Comparison of ENCODE assay signal across 8 cellular contexts in genomic region chr11:65419773-65420481, GRCh38. TPM values are rescaled to one million over a fixed set of nuclear protein-coding genes. Genes with fewer than 3 reads are reported as not detected.
DNase-seq lines count a peak whose midpoint lies in the region; ATAC-seq lines count a peak whose summit lies in the region.

No MANE protein-coding gene starts in this region.

- POLR2A ChIA-PET in activated CD4-positive, alpha-beta memory T cell treated with anti-CD3 and anti-CD28 coated beads for 36 hours (lab: Charles Lee): interaction anchor here (0.6 to 17.4 kb wide), 19 partner anchors 7 to 1231 kb away, joined by 3 to 4089 read pairs (median 5); partner anchors contain the start of genes EHBP1L1, FRMD8, MALAT1 and PCNX3

- CTCF ChIA-PET in activated CD4-positive, alpha-beta memory T cell treated with anti-CD3 and anti-CD28 coated beads for 36 hours (lab: Charles Lee): interaction anchor here (0.9 to 11.8 kb wide), 7 partner anchors 11 to 168 kb away, joined by 3 to 257 read pairs (median 16); partner anchors contain the start of genes MALAT1 and SLC25A45

- DNase-seq in NCI-H2081 (lab: John Stamatoyannopoulos, UW) (peak; percentile 38 to 45), NCI-H2081 treated with DMSO at 0.1 percent for 48 hours (lab: John Stamatoyannopoulos, UW) (no peak), NCI-H2227 treated with DMSO at 0.1 percent for 48 hours (lab: John Stamatoyannopoulos, UW) (peak; percentile 51), mesenteric fat pad (ENCODE audit: low spot score) (peak; percentile 94)
- peak; percentile 87 for DNase-seq in activated CD4-positive, alpha-beta memory T cell treated with anti-CD3 and anti-CD28 coated beads for 36 hours

- H3K9me3 Mint-ChIP-seq in activated CD4-positive, alpha-beta memory T cell treated with anti-CD3 and anti-CD28 coated beads for 36 hours: peaks cover 14% of the 10 kb centered on the region
- H3K9me3 Mint-ChIP-seq in stimulated activated naive CD8-positive, alpha-beta T cell treated with anti-CD3 and anti-CD28 coated beads, Interleukin-15, Interleukin-2, amounts not matched to agents 100 ng/mL and 50 ng/mL, for 24 hours: no peaks in the 10 kb centered on the region

- H3K27me3 ChIP-seq in endocrine pancreas (ENCODE audit: control insufficient read depth, insufficient read depth, low read length): no peaks in the 10 kb centered on the region

- intact Hi-C loops in activated CD4-positive, alpha-beta memory T cell treated with anti-CD3 and anti-CD28 coated beads for 36 hours (cut with micrococcal nuclease): loop anchor here (1.0 to 2.0 kb wide), 2 partner anchors 9 to 155 kb away; no protein-coding TSS in a partner anchor

- no peak for ATAC-seq in HG02678 (IDR thresholded peaks at IDR 0.05; ENCODE audit: unreplicated experiment)

- H3K27ac Mint-ChIP-seq in activated CD4-positive, alpha-beta memory T cell treated with anti-CD3 and anti-CD28 coated beads for 36 hours: peak overlapping the region; percentile 100
- H3K27ac Mint-ChIP-seq in stimulated activated naive CD8-positive, alpha-beta T cell treated with anti-CD3 and anti-CD28 coated beads, Interleukin-15, Interleukin-2, amounts not matched to agents 100 ng/mL and 50 ng/mL, for 24 hours: peak overlapping the region; percentile 100

- H3K27me3 Mint-ChIP-seq in activated CD4-positive, alpha-beta memory T cell treated with anti-CD3 and anti-CD28 coated beads for 36 hours: peaks cover 19% of the 10 kb centered on the region
- no peaks in the 10 kb centered on the region for H3K27me3 Mint-ChIP-seq in stimulated activated naive CD8-positive, alpha-beta T cell treated with anti-CD3 and anti-CD28 coated beads, Interleukin-15, Interleukin-2, amounts not matched to agents 100 ng/mL and 50 ng/mL, for 24 hours

- peaks cover 52% of the 10 kb centered on the region for H3K4me1 Mint-ChIP-seq in activated CD4-positive, alpha-beta memory T cell treated with anti-CD3 and anti-CD28 coated beads for 36 hours (ENCODE audit: low read depth)
- H3K4me1 Mint-ChIP-seq in stimulated activated naive CD8-positive, alpha-beta T cell treated with anti-CD3 and anti-CD28 coated beads, Interleukin-15, Interleukin-2, amounts not matched to agents 100 ng/mL and 50 ng/mL, for 24 hours (ENCODE audit: low read depth): peaks cover 73% of the 10 kb centered on the region

- no peaks in the 10 kb centered on the region for H3K9me3 ChIP-seq in endocrine pancreas (ENCODE audit: control insufficient read depth, low read length)

- no peaks in the 10 kb centered on the region for H3K4me1 ChIP-seq in endocrine pancreas (ENCODE audit: control insufficient read depth, insufficient read depth, low read length)

- H3K4me3 ChIP-seq in endocrine pancreas (ENCODE audit: control insufficient read depth, insufficient read depth, low read length): peak overlapping the region; percentile 19

- H3K9ac ChIP-seq in endocrine pancreas (ENCODE audit: control insufficient read depth, insufficient read depth, low read length): peak overlapping the region; percentile 88

- peak overlapping the region; percentile 97 for H3K4me3 Mint-ChIP-seq in activated CD4-positive, alpha-beta memory T cell treated with anti-CD3 and anti-CD28 coated beads for 36 hours
- H3K4me3 Mint-ChIP-seq in stimulated activated naive CD8-positive, alpha-beta T cell treated with anti-CD3 and anti-CD28 coated beads, Interleukin-15, Interleukin-2, amounts not matched to agents 100 ng/mL and 50 ng/mL, for 24 hours: peak overlapping the region; percentile 99

- no peaks in the 10 kb centered on the region for H3K36me3 ChIP-seq in endocrine pancreas (ENCODE audit: control insufficient read depth, insufficient read depth, low read length)

- peaks cover 45% of the 10 kb centered on the region for H3K36me3 Mint-ChIP-seq in activated CD4-positive, alpha-beta memory T cell treated with anti-CD3 and anti-CD28 coated beads for 36 hours
- peaks cover 26% of the 10 kb centered on the region for H3K36me3 Mint-ChIP-seq in stimulated activated naive CD8-positive, alpha-beta T cell treated with anti-CD3 and anti-CD28 coated beads, Interleukin-15, Interleukin-2, amounts not matched to agents 100 ng/mL and 50 ng/mL, for 24 hours (ENCODE audit: low read depth)

RNA-seq across cellular contexts. Expression of gene NEAT1, which starts 2.7 kb away (rescaled TPM):
- 100 to 1,000 TPM; 593 to 683 TPM for total RNA-seq in activated CD4-positive, alpha-beta memory T cell treated with anti-CD3 and anti-CD28 coated beads for 36 hours
- total RNA-seq in mesenteric fat pad: 1,527 TPM

RNA-seq across cellular contexts. Expression of gene FRMD8, which starts 33.5 kb away (rescaled TPM):
- total RNA-seq in activated CD4-positive, alpha-beta memory T cell treated with anti-CD3 and anti-CD28 coated beads for 36 hours: 10 to 100 TPM; 34.7 to 37.9 TPM
- 44.0 TPM for total RNA-seq in mesenteric fat pad

RNA-seq across cellular contexts. Expression of gene SLC25A45, which starts 37.5 kb away (rescaled TPM):
- total RNA-seq in activated CD4-positive, alpha-beta memory T cell treated with anti-CD3 and anti-CD28 coated beads for 36 hours: 10 to 100 TPM; 14.4 to 16.1 TPM
- total RNA-seq in mesenteric fat pad: 8.7 TPM
